In genomic region chr10:83764681-83765080, GRCh38 we compare ENCODE assay signal across 16 cellular contexts.
DNase-seq lines count a peak whose midpoint lies in the region; ATAC-seq and TF ChIP-seq lines count a peak whose summit lies in the region.
"Had no signal": no experiment of that assay in that cellular context is flagged by ENCODE, and none has a peak within 500 bp of the region (broad histone marks: within the 10 kb centered on the region; RNA-seq: fewer than 3 reads in every experiment).

No MANE protein-coding gene starts in this region.

- DNase-seq in AG09309 (ENCODE audit: low read depth) (peak; percentile 20), astrocyte of the cerebellum (ENCODE audit: low read depth) (peak; percentile 1), islet precursor cell (peak; percentile 58), activated gamma-delta T cell (lab: John Stamatoyannopoulos, UW) (no peak), RPMI8226 (no peak), KG1 (lab: John Stamatoyannopoulos, UW) (no peak)
- DNase-seq: activated CD4-positive, alpha-beta memory T cell treated with anti-CD3 and anti-CD28 coated beads for 36 hours; activated naive CD4-positive, alpha-beta T cell treated with anti-CD3 and anti-CD28 coated beads for 36 hours; CD4-positive, alpha-beta T cell; DMS79; Kasumi-1; NCI-H748 treated with DMSO at 0.1 percent for 48 hours had no signal

- TF ChIP-seq CTCF in AG09309 (IDR thresholded peaks at IDR 0.05; ENCODE audit: control insufficient read depth, insufficient read depth, low read depth, low read length, missing control alignments) (no peak), HEK293 (tag by site-specific recombination; IDR thresholded peaks at IDR 0.05) (no peak), astrocyte of the cerebellum (IDR thresholded peaks at IDR 0.05; ENCODE audit: low read depth, low read length, missing control alignments) (no peak)

- H3K9me3 ChIP-seq in HEK293 (ENCODE audit: control insufficient read depth, insufficient read depth, low read depth, low read length): no peaks in the 10 kb centered on the region
- H3K9me3 ChIP-seq: neutrophil, SJCRH30 had no signal

- ATAC-seq in GM21737 (IDR thresholded peaks at IDR 0.05; ENCODE audit: unreplicated experiment): no peak

- in situ Hi-C loops in astrocyte of the cerebellum (cut with HindIII; ENCODE audit: low sequenced_read_pairs): no loop called here

- H3K4me3 ChIP-seq in AG09309 (ENCODE audit: control insufficient read depth, low read depth, low read length) (no peak overlapping the region), HEK293 (ENCODE audit: low read depth, low read length) (no peak overlapping the region), astrocyte of the cerebellum (ENCODE audit: low read depth, low read length) (no peak overlapping the region)
- H3K4me3 ChIP-seq: SJCRH30 had no signal

- H3K27ac ChIP-seq in HEK293 (ENCODE audit: extremely low read depth, low read depth, low read length): no peak overlapping the region
- H3K27ac ChIP-seq: neutrophil, SJCRH30 had no signal

- POLR2A ChIA-PET in HEK293 (lab: Yijun Ruan, JAX): no interaction called here

- H3K4me1 ChIP-seq in HEK293 (ENCODE audit: control insufficient read depth, insufficient read depth, low read length): no peaks in the 10 kb centered on the region
- H3K4me1 ChIP-seq: SJCRH30 had no signal

- H3K36me3 ChIP-seq in HEK293 (ENCODE audit: control insufficient read depth in 2 of 2, insufficient read depth in 1 of 2, low read length in 2 of 2): no peaks in the 10 kb centered on the region
- H3K36me3 ChIP-seq: neutrophil, SJCRH30 had no signal

- CTCF ChIA-PET in HEK293 (lab: Yijun Ruan, JAX): no interaction called here

TF ChIP-seq in HEK293, 187 proteins besides CTCF, POLR2A, EP300 and RAD21:
- TF ChIP-seq ZNF274 (IDR thresholded peaks at IDR 0.05; ENCODE audit: low read length) (no peak), ZNF274 (tag by site-specific recombination; IDR thresholded peaks at IDR 0.05; ENCODE audit: borderline replicate concordance) (no peak), INSM2 (tag by site-specific recombination; IDR thresholded peaks at IDR 0.05) (no peak), ZNF544 (tag by site-specific recombination; IDR thresholded peaks at IDR 0.05) (no peak), TRIM28 (IDR thresholded peaks at IDR 0.05; ENCODE audit: borderline replicate concordance, low read length) (peak; percentile 38; the same call in 1 of the 2 replicates)
TF ChIP-seq in HEK293: peak in this region for 1.

Comparison
In these comparisons a context has a peak if more than half of its experiments do, and no peak if none do; other contexts are left out.
1. DNase-seq: peak in AG09309 (single experiment), astrocyte of the cerebellum (single experiment) and islet precursor cell (single experiment); none in activated gamma-delta T cell (single experiment), RPMI8226 (single experiment) and KG1 (single experiment).